In the genomic region with DNA sequence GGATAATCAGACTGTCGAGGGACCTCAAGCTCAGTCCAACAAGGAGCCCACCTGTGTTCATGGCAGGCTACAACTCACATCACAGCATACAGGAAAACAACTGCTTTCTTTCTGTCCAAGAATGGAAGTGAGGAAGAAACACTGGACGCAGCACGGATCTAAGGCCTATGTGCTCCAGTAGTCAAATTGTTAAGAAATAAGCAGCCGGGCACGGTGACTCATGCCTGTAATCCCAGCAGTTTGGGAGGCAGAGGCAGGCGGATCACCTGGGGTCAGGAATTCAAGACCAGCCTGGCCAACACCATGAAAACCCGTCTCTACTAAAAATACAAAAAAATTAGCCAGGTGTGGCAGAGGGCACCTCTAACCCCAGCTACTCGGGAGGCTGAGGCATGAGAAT, we compare ENCODE assay signal across 13 cellular contexts.
DNase-seq lines count a peak whose midpoint lies in the region; ATAC-seq and TF ChIP-seq lines count a peak whose summit lies in the region.
"Had no signal": no experiment of that assay in that cellular context is flagged by ENCODE, and none has a peak within 500 bp of the region (broad histone marks: within the 10 kb centered on the region; RNA-seq: fewer than 3 reads in every experiment).

No MANE protein-coding gene starts in this region.

- no peaks in the 10 kb centered on the region for H3K27me3 ChIP-seq in foreskin keratinocyte
- H3K27me3 ChIP-seq in MM.1S (replicated peaks; ENCODE audit: insufficient read depth, low read length), result no peaks in the 10 kb centered on the region
- H3K27me3 ChIP-seq: ascending aorta, stomach had no signal

- H3K27ac Mint-ChIP-seq in HFFc6 (peak overlapping the region; percentile 61; the same call in 1 of the 2 replicates), WTC11 (peak overlapping the region; percentile 81; the same call in 1 of the 2 replicates)
- H3K27ac Mint-ChIP-seq: immature natural killer cell had no signal

- H3K27ac ChIP-seq in foreskin keratinocyte (no peak overlapping the region), MM.1S (ENCODE audit: low read length) (no peak overlapping the region)
- H3K27ac ChIP-seq: ascending aorta, stomach had no signal

- no peak overlapping the region for H2AFZ ChIP-seq in MM.1S (ENCODE audit: low read length)

- no peak overlapping the region for H3K9ac ChIP-seq in MM.1S (ENCODE audit: low read length)

- TF ChIP-seq CTCF in HFFc6 (IDR thresholded peaks at IDR 0.05), result no peak
- no peak for TF ChIP-seq CTCF in WTC11 (IDR thresholded peaks at IDR 0.05)
- TF ChIP-seq CTCF in foreskin keratinocyte (conservative IDR thresholded peaks at IDR 0.05), result no peak
- no peak for TF ChIP-seq CTCF in mucosa of descending colon (IDR thresholded peaks at IDR 0.05)
- TF ChIP-seq CTCF in MM.1S (IDR thresholded peaks at IDR 0.05; ENCODE audit: low read length), result no peak

- H3K36me3 Mint-ChIP-seq in HFFc6 (ENCODE audit: low read depth) (peaks cover 21% of the 10 kb centered on the region), WTC11 (no peaks in the 10 kb centered on the region)

- H3K4me3 ChIP-seq in mucosa of descending colon (no peak overlapping the region), MM.1S (ENCODE audit: low read length) (no peak overlapping the region)
- H3K4me3 ChIP-seq: ascending aorta, stomach had no signal

- intact Hi-C loops in mucosa of descending colon (cut with DNase I, micrococcal nuclease), result no loop called here

- peak; percentile 14 for DNase-seq in HFFc6
- DNase-seq in WTC11 (ENCODE audit: low spot score), result peak; percentile 33
- DNase-seq in foreskin keratinocyte, result peak in 1 of 2 donors; percentile 57
- DNase-seq in renal cortical epithelial cell (ENCODE audit: low read depth), result peak; percentile 92
- no peak for DNase-seq in mucosa of descending colon
- DNase-seq in MM.1S, result no peak
- no peak for DNase-seq in NCI-H526 (lab: John Stamatoyannopoulos, UW)
- DNase-seq: immature natural killer cell; occipital lobe; stimulated activated CD4-positive, alpha-beta T cell treated with anti-CD3 and anti-CD28 coated beads, Interleukin-4, amount 100 ng/mL, for 4 hours; stomach had no signal

- H3K4me1 Mint-ChIP-seq in HFFc6 (ENCODE audit: low read depth), result peaks cover 39% of the 10 kb centered on the region
- H3K4me1 Mint-ChIP-seq in WTC11, result peaks cover 21% of the 10 kb centered on the region

- H3K27me3 Mint-ChIP-seq in HFFc6 (ENCODE audit: insufficient read depth) (no peaks in the 10 kb centered on the region), WTC11 (ENCODE audit: low read depth) (no peaks in the 10 kb centered on the region)

- H3K36me3 ChIP-seq in mucosa of descending colon (ENCODE audit: low read depth), result no peaks in the 10 kb centered on the region
- no peaks in the 10 kb centered on the region for H3K36me3 ChIP-seq in MM.1S (replicated peaks; ENCODE audit: insufficient read depth, low read length)
- H3K36me3 ChIP-seq: ascending aorta, stomach had no signal

- ATAC-seq in WTC11 (peak; percentile 73), foreskin keratinocyte (peak; percentile 90), mucosa of descending colon (no peak), HG02763 (IDR thresholded peaks at IDR 0.05; ENCODE audit: unreplicated experiment) (no peak)

- CTCF ChIA-PET in WTC11 (lab: Charles Lee), result no interaction called here

- H3K4me1 ChIP-seq in foreskin keratinocyte (peaks cover 13% of the 10 kb centered on the region), mucosa of descending colon (ENCODE audit: low read depth) (no peaks in the 10 kb centered on the region), MM.1S (ENCODE audit: low read length) (no peaks in the 10 kb centered on the region)
- H3K4me1 ChIP-seq: ascending aorta had no signal

- H4K20me1 ChIP-seq in MM.1S (ENCODE audit: insufficient read depth, low read length), result no peaks in the 10 kb centered on the region

- POLR2A ChIA-PET in WTC11 (lab: Charles Lee), result no interaction called here

- no peaks in the 10 kb centered on the region for H3K9me2 ChIP-seq in MM.1S (replicated peaks; ENCODE audit: insufficient read depth, low read length)

- no peaks in the 10 kb centered on the region for H3K79me2 ChIP-seq in MM.1S (ENCODE audit: low read length)

- H3K9me3 Mint-ChIP-seq in HFFc6, result peaks cover 4% of the 10 kb centered on the region; the same call in 1 of the 2 replicates
- peaks cover 3% of the 10 kb centered on the region; the same call in 1 of the 2 replicates for H3K9me3 Mint-ChIP-seq in WTC11
- H3K9me3 Mint-ChIP-seq: immature natural killer cell had no signal

- no peaks in the 10 kb centered on the region for H3F3A ChIP-seq in MM.1S (ENCODE audit: insufficient read depth, low read length)

- H3K4me2 ChIP-seq in MM.1S (ENCODE audit: low read depth, low read length), result no peak overlapping the region

- H3K4me3 Mint-ChIP-seq in HFFc6, result no peak overlapping the region
- H3K4me3 Mint-ChIP-seq in WTC11, result no peak overlapping the region
- H3K4me3 Mint-ChIP-seq: immature natural killer cell had no signal

- no peaks in the 10 kb centered on the region for H3K9me3 ChIP-seq in mucosa of descending colon
- no peaks in the 10 kb centered on the region for H3K9me3 ChIP-seq in MM.1S (replicated peaks; ENCODE audit: insufficient read depth, low read length)
- H3K9me3 ChIP-seq: ascending aorta, stomach had no signal

TF ChIP-seq in WTC11, 78 proteins besides CTCF, POLR2A, EP300 and RAD21:
- TF ChIP-seq, protein P1, sequence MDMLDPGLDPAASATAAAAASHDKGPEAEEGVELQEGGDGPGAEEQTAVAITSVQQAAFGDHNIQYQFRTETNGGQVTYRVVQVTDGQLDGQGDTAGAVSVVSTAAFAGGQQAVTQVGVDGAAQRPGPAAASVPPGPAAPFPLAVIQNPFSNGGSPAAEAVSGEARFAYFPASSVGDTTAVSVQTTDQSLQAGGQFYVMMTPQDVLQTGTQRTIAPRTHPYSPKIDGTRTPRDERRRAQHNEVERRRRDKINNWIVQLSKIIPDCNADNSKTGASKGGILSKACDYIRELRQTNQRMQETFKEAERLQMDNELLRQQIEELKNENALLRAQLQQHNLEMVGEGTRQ (CRISPR knock-in tag; IDR thresholded peaks at IDR 0.05), result no peak
- TF ChIP-seq ELF4 (CRISPR knock-in tag; IDR thresholded peaks at IDR 0.05; ENCODE audit: low read depth), result no peak
- no peak for TF ChIP-seq JAZF1 (CRISPR knock-in tag; IDR thresholded peaks at IDR 0.05)
- no peak for TF ChIP-seq ZNF281 (CRISPR knock-in tag; IDR thresholded peaks at IDR 0.05)
- TF ChIP-seq, protein P2, sequence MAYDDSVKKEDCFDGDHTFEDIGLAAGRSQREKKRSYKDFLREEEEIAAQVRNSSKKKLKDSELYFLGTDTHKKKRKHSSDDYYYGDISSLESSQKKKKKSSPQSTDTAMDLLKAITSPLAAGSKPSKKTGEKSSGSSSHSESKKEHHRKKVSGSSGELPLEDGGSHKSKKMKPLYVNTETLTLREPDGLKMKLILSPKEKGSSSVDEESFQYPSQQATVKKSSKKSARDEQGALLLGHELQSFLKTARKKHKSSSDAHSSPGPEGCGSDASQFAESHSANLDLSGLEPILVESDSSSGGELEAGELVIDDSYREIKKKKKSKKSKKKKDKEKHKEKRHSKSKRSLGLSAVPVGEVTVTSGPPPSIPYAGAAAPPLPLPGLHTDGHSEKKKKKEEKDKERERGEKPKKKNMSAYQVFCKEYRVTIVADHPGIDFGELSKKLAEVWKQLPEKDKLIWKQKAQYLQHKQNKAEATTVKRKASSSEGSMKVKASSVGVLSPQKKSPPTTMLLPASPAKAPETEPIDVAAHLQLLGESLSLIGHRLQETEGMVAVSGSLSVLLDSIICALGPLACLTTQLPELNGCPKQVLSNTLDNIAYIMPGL (CRISPR knock-in tag; IDR thresholded peaks at IDR 0.05), result no peak
- TF ChIP-seq E2F5 (CRISPR knock-in tag; IDR thresholded peaks at IDR 0.05), result no peak

Comparison
In these comparisons a context has a peak if more than half of its experiments do, and no peak if none do; other contexts are left out.
1. DNase-seq: peak in HFFc6 (single experiment), WTC11 (single experiment) and renal cortical epithelial cell (single experiment); none in mucosa of descending colon (0 of 3), MM.1S (single experiment) and NCI-H526 (0 of 2).
2. ATAC-seq: peak in WTC11 (single experiment) and foreskin keratinocyte (single experiment); none in mucosa of descending colon (single experiment) and HG02763 (single experiment).